16 cellular contexts compared by ENCODE assay signal in genomic region chr16:84839956-84840355, GRCh38. TPM values are rescaled to one million over a fixed set of nuclear protein-coding genes. Genes with fewer than 3 reads are reported as not detected.
A peak's percentile ranks its signal among the peaks of the same experiment; 100 is the strongest.
DNase-seq lines count a peak whose midpoint lies in the region; ATAC-seq, FAIRE-seq and TF ChIP-seq lines count a peak whose summit lies in the region.
"Had no signal": no experiment of that assay in that cellular context is flagged by ENCODE, and none has a peak within 500 bp of the region (broad histone marks: within the 10 kb centered on the region; RNA-seq: fewer than 3 reads in every experiment).

No MANE protein-coding gene starts in this region.

- no peak overlapping the region for H4K12ac ChIP-seq in trophoblast cell (ENCODE audit: low read depth, low read length)

- H3K27ac ChIP-seq in trophoblast cell (ENCODE audit: low read depth, low read length) (no peak overlapping the region), RWPE1 (no peak overlapping the region), transverse colon (peak overlapping the region in 2 of 4 donors; percentile 52 to 83)
- H3K27ac ChIP-seq: psoas muscle had no signal

- H3K27me3 Mint-ChIP-seq in activated CD8-positive, alpha-beta T cell treated with anti-CD3 and anti-CD28 coated beads for 36 hours: peaks cover 21% of the 10 kb centered on the region

- H2BK5ac ChIP-seq in trophoblast cell (ENCODE audit: low read depth, low read length, poor library complexity): no peak overlapping the region

- no peak overlapping the region for H2AK5ac ChIP-seq in trophoblast cell (ENCODE audit: low read length)

- POLR2A ChIA-PET in RWPE1 (lab: Yijun Ruan, JAX; ENCODE audit: low non-redundant PET): no interaction called here
- POLR2A ChIA-PET in activated CD8-positive, alpha-beta T cell treated with anti-CD3 and anti-CD28 coated beads for 36 hours (lab: Charles Lee): interaction anchor here (0.6 kb wide), 1 partner anchor 574 kb away, joined by 3 read pairs; no protein-coding TSS in a partner anchor

- no peak overlapping the region for H3K9ac ChIP-seq in trophoblast cell (ENCODE audit: low read length)

- no peak for TF ChIP-seq CTCF in NB4 (IDR thresholded peaks at IDR 0.05; ENCODE audit: low read depth, low read length)
- TF ChIP-seq CTCF in cardiac fibroblast (IDR thresholded peaks at IDR 0.05; ENCODE audit: low read depth, low read length): no peak
- no peak for TF ChIP-seq CTCF in RWPE1 (conservative IDR thresholded peaks at IDR 0.05; ENCODE audit: low read depth)
- no peak for TF ChIP-seq CTCF in activated CD8-positive, alpha-beta T cell treated with anti-CD3 and anti-CD28 coated beads for 36 hours (IDR thresholded peaks at IDR 0.05)
- TF ChIP-seq CTCF in transverse colon (IDR thresholded peaks at IDR 0.05): no peak

- H3K9me3 Mint-ChIP-seq in activated CD8-positive, alpha-beta T cell treated with anti-CD3 and anti-CD28 coated beads for 36 hours: no peaks in the 10 kb centered on the region

- H3K79me2 ChIP-seq in trophoblast cell (ENCODE audit: control insufficient read depth, insufficient read depth, low read length, poor library complexity): peaks cover 5% of the 10 kb centered on the region

- H3K18ac ChIP-seq in trophoblast cell (ENCODE audit: low read length): no peak overlapping the region

- no peak overlapping the region for H3K27ac Mint-ChIP-seq in activated CD8-positive, alpha-beta T cell treated with anti-CD3 and anti-CD28 coated beads for 36 hours

- H4K8ac ChIP-seq in trophoblast cell (ENCODE audit: low read depth, low read length): no peak overlapping the region

- H2BK12ac ChIP-seq in trophoblast cell (ENCODE audit: low read length): no peak overlapping the region

- no peak overlapping the region for H3K14ac ChIP-seq in trophoblast cell (ENCODE audit: low read length)

- no peak overlapping the region for H3K4me2 ChIP-seq in trophoblast cell (ENCODE audit: low read length)

- H3K36me3 ChIP-seq in trophoblast cell (ENCODE audit: control insufficient read depth in 1 of 2, insufficient read depth in 2 of 2, low read length in 2 of 2) (peaks cover 55 to 67% of the 10 kb centered on the region in 2 experiments), transverse colon (no peaks in the 10 kb centered on the region)

- H4K91ac ChIP-seq in trophoblast cell (ENCODE audit: low read depth, low read length): peak overlapping the region; percentile 34

- TF ChIP-seq POLR2A in NB4 (IDR thresholded peaks at IDR 0.05; ENCODE audit: extremely low read depth, insufficient read length) (no peak), transverse colon (IDR thresholded peaks at IDR 0.05) (no peak)

- H2AFZ ChIP-seq in trophoblast cell (ENCODE audit: insufficient read depth, low read length, poor library complexity): no peak overlapping the region

- intact Hi-C loops in activated CD8-positive, alpha-beta T cell treated with anti-CD3 and anti-CD28 coated beads for 36 hours (cut with micrococcal nuclease): no loop called here
- intact Hi-C loops in transverse colon (cut with DNase I; ENCODE audit: low total_unique reads): no loop called here

- CTCF ChIA-PET in RWPE1 (lab: Yijun Ruan, JAX): interaction anchor here (0.6 to 1.5 kb wide), 3 partner anchors 10 to 288 kb away, joined by 3 read pairs; no protein-coding TSS in a partner anchor
- CTCF ChIA-PET in activated CD8-positive, alpha-beta T cell treated with anti-CD3 and anti-CD28 coated beads for 36 hours (lab: Charles Lee): interaction anchor here (1.0 to 1.2 kb wide), 2 partner anchors 24 to 85 kb away, joined by 3 read pairs; no protein-coding TSS in a partner anchor

- no peak for FAIRE-seq in GM19239 (lab: Jason Lieb, UNC)
- FAIRE-seq: G401.6 had no signal

- H3K36me3 Mint-ChIP-seq in activated CD8-positive, alpha-beta T cell treated with anti-CD3 and anti-CD28 coated beads for 36 hours (ENCODE audit: low read depth): no peaks in the 10 kb centered on the region

- no peak overlapping the region for H3K23ac ChIP-seq in trophoblast cell (ENCODE audit: low read length)

- peaks cover 44 to 55% of the 10 kb centered on the region in 2 experiments for H3K4me1 ChIP-seq in trophoblast cell (ENCODE audit: control insufficient read depth in 1 of 2, insufficient read depth in 2 of 2, low read length in 2 of 2)
- peaks cover 13 to 48% (median 35%) of the 10 kb centered on the region in 4 donors for H3K4me1 ChIP-seq in transverse colon

- no peak for TF ChIP-seq EP300 in transverse colon (IDR thresholded peaks at IDR 0.05; ENCODE audit: low read depth)

- H3K4me1 Mint-ChIP-seq in activated CD8-positive, alpha-beta T cell treated with anti-CD3 and anti-CD28 coated beads for 36 hours (ENCODE audit: low read depth): peaks cover 7% of the 10 kb centered on the region

- in situ Hi-C loops in transverse colon (cut with MboI; ENCODE audit: low pct_ligation_motif_present in 1 of 4, low pct_unique_long_range_greater_than_20kb in 1 of 4, low sequenced_read_pairs in 3 of 4): no loop called here

- WGBS in trophoblast cell (ENCODE audit: extremely low coverage, insufficient coverage, insufficient read length): no CpG with 5 or more reads among the region's 7 CpGs
- 69% methylated on average over 7 of the region's 7 CpGs; no CpG with 5 or more reads in 1 of the 2 donors for WGBS in transverse colon (ENCODE audit: low coverage in 1 of 2), 2 donors

- ATAC-seq in activated CD8-positive, alpha-beta T cell treated with anti-CD3 and anti-CD28 coated beads for 36 hours: no peak
- ATAC-seq: psoas muscle had no signal

- H3K27me3 ChIP-seq in trophoblast cell (ENCODE audit: insufficient read depth, low read length) (no peaks in the 10 kb centered on the region), transverse colon (no peaks in the 10 kb centered on the region)

- H3K4me3 Mint-ChIP-seq in activated CD8-positive, alpha-beta T cell treated with anti-CD3 and anti-CD28 coated beads for 36 hours: no peak overlapping the region

- H3K79me1 ChIP-seq in trophoblast cell (ENCODE audit: low read length): peaks cover 21% of the 10 kb centered on the region

- H3K4ac ChIP-seq in trophoblast cell (ENCODE audit: low read depth, low read length): no peak overlapping the region

- H3K9me3 ChIP-seq in trophoblast cell (ENCODE audit: insufficient read depth, low read depth, low read length): no peaks in the 10 kb centered on the region
- H3K9me3 ChIP-seq in transverse colon: no peaks in the 10 kb centered on the region
- H3K9me3 ChIP-seq: psoas muscle had no signal

- H2BK120ac ChIP-seq in trophoblast cell (ENCODE audit: insufficient read depth, low read length, poor library complexity): no peak overlapping the region

- H3K4me3 ChIP-seq in NB4 (ENCODE audit: low read depth, low read length) (no peak overlapping the region), cardiac fibroblast (replicated peaks in 1 of 2; ENCODE audit: low read depth in 2 of 2, low read length in 2 of 2) (no peak overlapping the region), trophoblast cell (ENCODE audit: low read depth, low read length) (no peak overlapping the region), transverse colon (no peak overlapping the region)
- H3K4me3 ChIP-seq: psoas muscle had no signal

- DNase-seq in EH (ENCODE audit: low read depth) (peak; percentile 97), NB4 (ENCODE audit: low read depth) (peak; percentile 65), cardiac fibroblast (ENCODE audit: low read depth in 2 of 2) (peak; percentile 63 to 71), trophoblast cell (no peak), RWPE1 (ENCODE audit: low spot score) (no peak), transverse colon (no peak), GM19239 (ENCODE audit: insufficient read length, low spot score) (no peak)
- DNase-seq in activated CD8-positive, alpha-beta T cell treated with anti-CD3 and anti-CD28 coated beads for 36 hours: no peak
- DNase-seq: activated naive CD4-positive, alpha-beta T cell; foreskin melanocyte; islet precursor cell; Kasumi-1; stimulated activated CD4-positive, alpha-beta T cell treated with anti-CD3 and anti-CD28 coated beads, Interleukin-2, amount 100 ng/mL, for 48 hours; stimulated activated naive CD4-positive, alpha-beta T cell had no signal

RNA-seq across cellular contexts. Expression of gene CRISPLD2, which starts 20.2 kb away (rescaled TPM):
- polyA plus RNA-seq in trophoblast cell (2013): 121 and 124 TPM in 2 replicates
- under 1 TPM in 1 of 2 experiments, not detected in 1; 0.16 TPM for total RNA-seq in activated CD8-positive, alpha-beta T cell treated with anti-CD3 and anti-CD28 coated beads for 36 hours
- 100 to 1,000 TPM in 1 of 4 donors, 10 to 100 TPM in 3; 53.4 to 326 (median 71.0) TPM for total RNA-seq in transverse colon

Comparison
In these comparisons a context has a peak if more than half of its experiments do, and no peak if none do; other contexts are left out.
1. DNase-seq: peak in EH (single experiment), NB4 (single experiment) and cardiac fibroblast (2 of 2); none in trophoblast cell (0 of 2), RWPE1 (single experiment), activated CD8-positive, alpha-beta T cell treated with anti-CD3 and anti-CD28 coated beads for 36 hours (single experiment), transverse colon (single experiment) and GM19239 (single experiment).
2. RNA of gene CRISPLD2, which starts 20.2 kb away (total RNA-seq): 53.4 to 326 TPM in transverse colon; 0.16 TPM in activated CD8-positive, alpha-beta T cell treated with anti-CD3 and anti-CD28 coated beads for 36 hours; every median in the first group is over 10 times any median in the second.